Comparison of ENCODE assay signal across 8 cellular contexts in the genomic region with DNA sequence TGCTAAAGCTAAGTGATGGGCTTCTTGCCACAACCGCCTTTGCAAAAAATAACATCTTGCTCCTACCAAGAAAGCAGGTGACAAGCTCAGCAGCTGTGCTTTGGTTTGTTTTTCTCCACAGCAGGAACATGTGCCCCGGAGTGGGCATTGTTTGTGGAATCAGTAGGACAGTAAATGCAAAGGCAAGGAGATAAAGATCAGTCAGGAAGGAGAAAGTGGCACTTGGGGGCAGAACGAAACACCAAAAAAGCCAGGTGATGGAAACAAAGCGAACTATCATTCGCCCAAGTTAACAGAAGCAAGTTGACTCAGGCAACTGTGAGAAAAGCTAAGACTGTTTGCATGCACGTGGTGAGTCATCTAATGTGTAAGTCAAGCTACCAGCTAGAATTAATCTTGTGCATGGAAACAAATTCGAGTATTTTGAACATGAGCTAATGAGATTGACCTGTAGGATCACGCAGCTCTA.
DNase-seq lines count a peak whose midpoint lies in the region; ATAC-seq and TF ChIP-seq lines count a peak whose summit lies in the region.

No MANE protein-coding gene starts in this region.

- POLR2A ChIA-PET in activated CD4-positive, alpha-beta T cell treated with anti-CD3 and anti-CD28 coated beads, Interleukin-2, amount 10 ng/mL, durations not matched to agents 7 days and 5 days (lab: Charles Lee) = interaction anchor here (1.1 kb wide), 1 partner anchor 119 kb away, joined by 3 read pairs; no protein-coding TSS in a partner anchor

- no peak overlapping the region for H3K4ac ChIP-seq in H9 (ENCODE audit: low read depth, low read length)

- no peak overlapping the region for H4K91ac ChIP-seq in H9 (ENCODE audit: insufficient read length, low read depth, low read length)

- H3K9me3 ChIP-seq in H9 (ENCODE audit: control insufficient read depth, low read depth, low read length) = no peaks in the 10 kb centered on the region

- no peak overlapping the region for H2BK20ac ChIP-seq in H9 (ENCODE audit: low read depth, low read length, poor library complexity, severe bottlenecking)

- peaks cover 0 to 12% (median 4%) of the 10 kb centered on the region in 3 experiments; a peak in 3 of 7 replicates for H3K36me3 Mint-ChIP-seq in H9 (ENCODE audit: insufficient read depth in 1 of 3, low read depth in 3 of 3)
- H3K36me3 Mint-ChIP-seq in activated CD4-positive, alpha-beta T cell treated with anti-CD3 and anti-CD28 coated beads, Interleukin-2, amount 10 ng/mL, durations not matched to agents 7 days and 5 days (ENCODE audit: low read depth) = no peaks in the 10 kb centered on the region

- TF ChIP-seq CTCF in H9 (conservative IDR thresholded peaks at IDR 0.05) = no peak

- no peaks in the 10 kb centered on the region for H3K4me1 ChIP-seq in H9 (ENCODE audit: insufficient read depth, low read length)

- no peaks in the 10 kb centered on the region for H3K79me1 ChIP-seq in H9 (ENCODE audit: insufficient read depth, low read depth, low read length, poor library complexity, severe bottlenecking)

- peak overlapping the region in 1 of 3 experiments; percentile 23; a peak in 1 of 7 replicates for H3K27ac Mint-ChIP-seq in H9
- H3K27ac Mint-ChIP-seq in activated CD4-positive, alpha-beta T cell treated with anti-CD3 and anti-CD28 coated beads, Interleukin-2, amount 10 ng/mL, durations not matched to agents 7 days and 5 days = no peak overlapping the region

- no peak overlapping the region for H2BK12ac ChIP-seq in H9 (ENCODE audit: insufficient read length, low read depth, low read length)

- no peak overlapping the region for H3K14ac ChIP-seq in H9 (ENCODE audit: insufficient read depth, low read length)

- peak; percentile 63 for DNase-seq in A172 (ENCODE audit: low spot score)
- no peak for DNase-seq in H9
- DNase-seq in activated CD4-positive, alpha-beta T cell treated with anti-CD3 and anti-CD28 coated beads, Interleukin-2, amount 10 ng/mL, durations not matched to agents 7 days and 5 days = peak; percentile 11
- DNase-seq in fibroblast of the conjunctiva (ENCODE audit: low read depth) = peak; percentile 38
- no peak for DNase-seq in NCI-H1694 (lab: John Stamatoyannopoulos, UW)
- no peak for DNase-seq in NCI-H1694 treated with DMSO at 0.1 percent for 48 hours (lab: John Stamatoyannopoulos, UW)

- no peak overlapping the region for H2BK5ac ChIP-seq in H9 (ENCODE audit: insufficient read length, low read length)

- no peak overlapping the region for H3K18ac ChIP-seq in H9 (ENCODE audit: insufficient read length, low read depth, low read length)

- H2AFZ ChIP-seq in H9 (ENCODE audit: low read length) = peak overlapping the region; percentile 6

- no peaks in the 10 kb centered on the region for H3K27me3 ChIP-seq in H9 (ENCODE audit: insufficient read depth, low read length)

- H3T11ph ChIP-seq in H9 (ENCODE audit: low read length) = no peak overlapping the region

- ATAC-seq in GM21529 (IDR thresholded peaks at IDR 0.05; ENCODE audit: unreplicated experiment) = no peak
- no peak for ATAC-seq in GM21526 (IDR thresholded peaks at IDR 0.05; ENCODE audit: low FRiP score, unreplicated experiment)

- no CpG with 5 or more reads among the region's 8 CpGs for WGBS in H9 (ENCODE audit: extremely low coverage, insufficient read length, low lambda C conversion rate)

- H3K4me2 ChIP-seq in H9 (ENCODE audit: insufficient read depth, insufficient read length, low read length) = no peak overlapping the region

- CTCF ChIA-PET in activated CD4-positive, alpha-beta T cell treated with anti-CD3 and anti-CD28 coated beads, Interleukin-2, amount 10 ng/mL, durations not matched to agents 7 days and 5 days (lab: Charles Lee) = interaction anchor here (0.6 to 2.7 kb wide), 5 partner anchors 10 to 215 kb away, joined by 3 to 8 read pairs (median 5); no protein-coding TSS in a partner anchor

- H3K56ac ChIP-seq in H9 (ENCODE audit: insufficient read length, low read depth, low read length) = no peak overlapping the region

- H3K79me2 ChIP-seq in H9 (ENCODE audit: insufficient read depth, low read length) = no peaks in the 10 kb centered on the region

- H3K23ac ChIP-seq in H9 (ENCODE audit: insufficient read length, low read depth, low read length) = no peak overlapping the region

- H2BK120ac ChIP-seq in H9 (ENCODE audit: low read depth, low read length, poor library complexity, severe bottlenecking) = no peak overlapping the region

- H3K9me3 Mint-ChIP-seq in H9 = peaks cover 6 to 7% of the 10 kb centered on the region in 2 experiments; a peak in 4 of 5 replicates
- no peaks in the 10 kb centered on the region for H3K9me3 Mint-ChIP-seq in activated CD4-positive, alpha-beta T cell treated with anti-CD3 and anti-CD28 coated beads, Interleukin-2, amount 10 ng/mL, durations not matched to agents 7 days and 5 days

- H3K4me3 Mint-ChIP-seq in H9 = no peak overlapping the region
- no peak overlapping the region for H3K4me3 Mint-ChIP-seq in activated CD4-positive, alpha-beta T cell treated with anti-CD3 and anti-CD28 coated beads, Interleukin-2, amount 10 ng/mL, durations not matched to agents 7 days and 5 days

- H4K20me1 ChIP-seq in H9 (ENCODE audit: control insufficient read depth, insufficient read depth, insufficient read length) = no peaks in the 10 kb centered on the region

- no peak overlapping the region for H4K8ac ChIP-seq in H9 (replicated peaks; ENCODE audit: insufficient read length, low read depth, low read length)

- H3K4me1 Mint-ChIP-seq in H9 = peaks cover 4 to 9% of the 10 kb centered on the region in 2 experiments
- H3K4me1 Mint-ChIP-seq in activated CD4-positive, alpha-beta T cell treated with anti-CD3 and anti-CD28 coated beads, Interleukin-2, amount 10 ng/mL, durations not matched to agents 7 days and 5 days = peaks cover 31% of the 10 kb centered on the region

- H3K27ac ChIP-seq in H9 (ENCODE audit: insufficient read length, low read depth, low read length) = no peak overlapping the region

- no peaks in the 10 kb centered on the region for H3K23me2 ChIP-seq in H9 (ENCODE audit: insufficient read length, low read depth, low read length, poor library complexity, severe bottlenecking)

- no peak overlapping the region for H3K9ac ChIP-seq in H9 (ENCODE audit: extremely low read depth, insufficient read length, low read length)

- H3K27me3 Mint-ChIP-seq in H9 (ENCODE audit: low read depth) = no peaks in the 10 kb centered on the region; the same call in 1 of the 2 replicates
- peaks cover 2% of the 10 kb centered on the region for H3K27me3 Mint-ChIP-seq in activated CD4-positive, alpha-beta T cell treated with anti-CD3 and anti-CD28 coated beads, Interleukin-2, amount 10 ng/mL, durations not matched to agents 7 days and 5 days

- no peak overlapping the region for H4K5ac ChIP-seq in H9 (ENCODE audit: insufficient read length, low read depth, low read length)

- no peak overlapping the region for H2AK5ac ChIP-seq in H9 (ENCODE audit: insufficient read length, low read length)

- no peak overlapping the region for H2BK15ac ChIP-seq in H9 (ENCODE audit: low read depth, low read length)

Comparison
In these comparisons a context has a peak if more than half of its experiments do, and no peak if none do; other contexts are left out.
1. DNase-seq: peak in A172 (single experiment), activated CD4-positive, alpha-beta T cell treated with anti-CD3 and anti-CD28 coated beads, Interleukin-2, amount 10 ng/mL, durations not matched to agents 7 days and 5 days (single experiment) and fibroblast of the conjunctiva (single experiment); none in H9 (single experiment), NCI-H1694 (single experiment) and NCI-H1694 treated with DMSO at 0.1 percent for 48 hours (single experiment).